ENCODE assay signal across 8 cellular contexts in the genomic region with DNA sequence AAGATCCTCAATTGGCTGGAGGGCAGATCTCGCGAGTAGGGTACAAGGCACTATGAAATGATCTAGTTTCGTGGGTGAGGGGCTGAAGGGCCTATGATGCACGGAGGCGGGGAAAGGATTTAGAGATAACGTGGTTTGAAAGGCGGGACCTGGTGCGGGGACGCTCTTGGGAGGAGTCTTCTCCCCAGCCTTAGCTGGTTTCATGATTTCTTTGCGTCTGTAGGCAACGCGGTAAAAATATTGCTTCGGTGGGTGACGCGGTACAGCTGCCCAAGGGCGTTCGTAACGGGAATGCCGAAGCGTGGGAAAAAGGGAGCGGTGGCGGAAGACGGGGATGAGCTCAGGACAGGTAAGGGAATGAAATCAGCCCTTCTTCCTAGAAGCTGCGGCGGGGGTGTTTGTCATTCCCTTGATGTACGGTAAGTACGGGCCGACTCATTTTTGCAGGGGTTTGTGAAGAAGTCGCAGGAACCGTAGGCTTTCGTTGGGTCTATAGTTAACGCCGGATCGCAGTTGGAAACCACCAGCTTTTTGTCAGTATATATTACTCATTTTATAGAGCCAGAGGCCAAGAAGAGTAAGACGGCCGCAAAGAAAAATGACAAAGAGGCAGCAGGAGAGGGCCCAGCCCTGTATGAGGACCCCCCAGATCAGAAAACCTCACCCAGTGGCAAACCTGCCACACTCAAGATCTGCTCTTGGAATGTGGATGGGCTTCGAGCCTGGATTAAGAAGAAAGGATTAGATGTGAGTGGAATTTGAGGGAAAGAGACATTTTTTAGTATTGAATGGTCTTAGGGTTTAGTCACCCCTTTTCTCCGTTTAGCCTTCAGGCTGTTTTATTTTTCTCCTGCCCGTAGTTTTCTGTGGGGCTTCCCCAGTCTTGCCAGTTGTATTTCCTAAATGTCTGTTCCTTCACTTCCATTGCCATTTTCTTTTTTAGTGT. TPM values are rescaled to one million over a fixed set of nuclear protein-coding genes. Genes with fewer than 3 reads are reported as not detected.
A peak's percentile ranks its signal among the peaks of the same experiment; 100 is the strongest.
DNase-seq lines count a peak whose midpoint lies in the region; ATAC-seq and TF ChIP-seq lines count a peak whose summit lies in the region.

No MANE protein-coding gene starts in this region.

- no peak overlapping the region for H3K27ac Mint-ChIP-seq in Caco-2 (ENCODE audit: unreplicated experiment)

- peak overlapping the region; percentile 38 for H2BK5ac ChIP-seq in mesendoderm (ENCODE audit: low read length)

- no CpG with 5 or more reads among the region's 39 CpGs for WGBS in mesendoderm (ENCODE audit: extremely low coverage, insufficient coverage, low lambda C conversion rate)

- H3K56ac ChIP-seq in mesendoderm (ENCODE audit: low read length) = peak overlapping the region; percentile 95

- peaks cover 35% of the 10 kb centered on the region for H3K79me2 ChIP-seq in mesendoderm (ENCODE audit: control insufficient read depth, insufficient read depth, low read length)

- intact Hi-C loops in Caco-2 (cut with micrococcal nuclease; ENCODE audit: unreplicated experiment) = loop anchor here (1.0 to 5.0 kb wide), 5 partner anchors 37 to 1057 kb away; partner anchors contain the start of genes CCNB1IP1, METTL3 and PARP2

- H3K36me3 ChIP-seq in Caco-2 (ENCODE audit: control insufficient read depth, insufficient read depth, low read length) (peaks cover 7% of the 10 kb centered on the region; the same call in 1 of the 2 replicates), NT2/D1 (ENCODE audit: insufficient read depth, insufficient read length, low read length) (peaks cover 71% of the 10 kb centered on the region), mesendoderm (ENCODE audit: control insufficient read depth, insufficient read depth, low read length) (peaks cover 6% of the 10 kb centered on the region)

- no peak overlapping the region for H2BK120ac ChIP-seq in mesendoderm (ENCODE audit: low read depth, low read length)

- H3K4me3 ChIP-seq in Caco-2 (ENCODE audit: low read depth, low read length) = peak overlapping the region; percentile 37
- peak overlapping the region; percentile 94 for H3K4me3 ChIP-seq in NT2/D1 (ENCODE audit: insufficient read length, low read depth)
- peak overlapping the region; percentile 94 for H3K4me3 ChIP-seq in mesendoderm (ENCODE audit: low read length)

- H3K27me3 Mint-ChIP-seq in Caco-2 (ENCODE audit: insufficient read depth, unreplicated experiment) = no peaks in the 10 kb centered on the region

- POLR2A ChIA-PET in Caco-2 (lab: Charles Lee) = interaction anchor here (0.6 to 2.2 kb wide), 14 partner anchors 11 to 1000 kb away, joined by 3 to 26 read pairs (median 5); partner anchors contain the start of genes CHD8, PARP2, PNP and TEP1

- H3K23ac ChIP-seq in mesendoderm (ENCODE audit: low read length) = peak overlapping the region; percentile 11

- H2BK15ac ChIP-seq in mesendoderm (replicated peaks; ENCODE audit: low read depth) = no peak overlapping the region

- peak overlapping the region; percentile 62 for H4K5ac ChIP-seq in mesendoderm (ENCODE audit: low read length)

- H2AK5ac ChIP-seq in mesendoderm (ENCODE audit: low read length) = peak overlapping the region; percentile 10

- H3K36me3 Mint-ChIP-seq in Caco-2 (ENCODE audit: insufficient read depth, unreplicated experiment) = peaks cover 37% of the 10 kb centered on the region

- ATAC-seq in GM18873 (IDR thresholded peaks at IDR 0.05; ENCODE audit: low FRiP score, unreplicated experiment) (peak; percentile 28), HG03097 (IDR thresholded peaks at IDR 0.05; ENCODE audit: low FRiP score, unreplicated experiment) (peak; percentile 40)

- H3K9me3 ChIP-seq in Caco-2 (no peaks in the 10 kb centered on the region), NT2/D1 (ENCODE audit: insufficient read depth, low read length) (no peaks in the 10 kb centered on the region)

- H3K4me3 Mint-ChIP-seq in Caco-2 (ENCODE audit: unreplicated experiment) = no peak overlapping the region

- no peaks in the 10 kb centered on the region for H3K27me3 ChIP-seq in Caco-2 (replicated peaks; ENCODE audit: control insufficient read depth, insufficient read depth, low read length)
- no peaks in the 10 kb centered on the region for H3K27me3 ChIP-seq in NT2/D1 (ENCODE audit: insufficient read depth, insufficient read length)
- no peaks in the 10 kb centered on the region for H3K27me3 ChIP-seq in mesendoderm (ENCODE audit: insufficient read depth, low read length, poor library complexity)

- BruUV-seq in Caco-2 (replicated peaks; lab: Mats Ljungman, UMichigan) = TSS peak; percentile 85

- TF ChIP-seq CTCF in Caco-2 (IDR thresholded peaks at IDR 0.05; ENCODE audit: insufficient read depth in 1 of 2, low read depth in 1 of 2, low read length in 1 of 2, severe bottlenecking in 1 of 2, unreplicated experiment in 1 of 2) = no peak

- H3K4me1 ChIP-seq in Caco-2 (peaks cover 7% of the 10 kb centered on the region; the same call in 1 of the 2 replicates), NT2/D1 (ENCODE audit: insufficient read depth, insufficient read length) (peaks cover 15% of the 10 kb centered on the region), mesendoderm (ENCODE audit: control insufficient read depth, low read depth, low read length) (peaks cover 3% of the 10 kb centered on the region)

- peak overlapping the region; percentile 96 for H3K9ac ChIP-seq in NT2/D1 (ENCODE audit: insufficient read length, low read depth)
- H3K9ac ChIP-seq in mesendoderm (ENCODE audit: low read length) = peak overlapping the region; percentile 91

- no peaks in the 10 kb centered on the region for H3K9me3 Mint-ChIP-seq in Caco-2 (ENCODE audit: unreplicated experiment)

- H4K8ac ChIP-seq in mesendoderm (ENCODE audit: low read depth, low read length) = no peak overlapping the region

- peak overlapping the region; percentile 3 for H3K18ac ChIP-seq in mesendoderm (ENCODE audit: low read length)

- peaks cover 11% of the 10 kb centered on the region for H3K79me1 ChIP-seq in mesendoderm (ENCODE audit: low read length)

- H3K4me1 Mint-ChIP-seq in Caco-2 (ENCODE audit: low read depth, unreplicated experiment) = peaks cover 7% of the 10 kb centered on the region

- H3K4me2 ChIP-seq in mesendoderm (ENCODE audit: low read length) = peak overlapping the region; percentile 88

- peak overlapping the region; percentile 30 for H3K27ac ChIP-seq in mesendoderm (ENCODE audit: low read depth, low read length)

- DNase-seq in Caco-2 (peak in 1 of 2 experiments; percentile 83), NT2/D1 (ENCODE audit: low read depth, low spot score) (peak; percentile 33), dedifferentiated amniotic fluid mesenchymal stem cell (ENCODE audit: extremely low spot score) (peak; percentile 75), mesendoderm (no peak), NCI-H1417 (lab: John Stamatoyannopoulos, UW) (no peak), NAMALWA (ENCODE audit: low spot score) (no peak)

- peak overlapping the region; percentile 92 for H3K4ac ChIP-seq in mesendoderm (ENCODE audit: low read depth, low read length)

- CTCF ChIA-PET in Caco-2 (lab: Charles Lee) = interaction anchor here (0.6 to 1.0 kb wide), 4 partner anchors 38 to 226 kb away, joined by 3 to 9 read pairs (median 4); no protein-coding TSS in a partner anchor

RNA-seq across cellular contexts. Expression of gene APEX1, which starts 0.6 kb away (rescaled TPM):
- 176 and 185 TPM in 2 replicates for total RNA-seq in Caco-2 (2022)
- 537 TPM for polyA plus RNA-seq in mesendoderm (2013, experiment 1 of 2)
- 535 TPM for polyA plus RNA-seq in mesendoderm (2013, experiment 2 of 2)

RNA-seq across cellular contexts. Expression of gene OSGEP, which starts 1.0 kb away (rescaled TPM):
- 63.1 and 64.3 TPM in 2 replicates for total RNA-seq in Caco-2 (2022)
- 22.5 TPM for polyA plus RNA-seq in mesendoderm (2013, experiment 1 of 2)
- polyA plus RNA-seq in mesendoderm (2013, experiment 2 of 2) = 23.3 TPM

RNA-seq across cellular contexts. Expression of gene PIP4P1, which starts 5.6 kb away (rescaled TPM):
- 39.6 and 46.2 TPM in 2 replicates for total RNA-seq in Caco-2 (2022)
- 19.1 TPM for polyA plus RNA-seq in mesendoderm (2013, experiment 1 of 2)
- 19.4 TPM for polyA plus RNA-seq in mesendoderm (2013, experiment 2 of 2)

RNA-seq across cellular contexts. Expression of gene PNP, which starts 13.6 kb away (rescaled TPM):
- total RNA-seq in Caco-2 (2022) = 59.1 and 67.2 TPM in 2 replicates
- 201 TPM for polyA plus RNA-seq in mesendoderm (2013, experiment 1 of 2)
- polyA plus RNA-seq in mesendoderm (2013, experiment 2 of 2) = 198 TPM

RNA-seq across cellular contexts. Expression of gene KLHL33, which starts 19.7 kb away (rescaled TPM):
- total RNA-seq in Caco-2 (2022) = not detected in 2 replicates
- 0.03 TPM for polyA plus RNA-seq in mesendoderm (2013, experiment 1 of 2)
- polyA plus RNA-seq in mesendoderm (2013, experiment 2 of 2) = 0.03 TPM

Comparison
In these comparisons a context has a peak if more than half of its experiments do, and no peak if none do; other contexts are left out.
1. DNase-seq: peak in NT2/D1 (single experiment) and dedifferentiated amniotic fluid mesenchymal stem cell (single experiment); none in mesendoderm (single experiment), NCI-H1417 (0 of 3) and NAMALWA (single experiment).
2. H3K4me3 ChIP-seq: peak in every context shown above with its lines; median percentile 94 in NT2/D1; 94 in mesendoderm; 37 in Caco-2.